8 cellular contexts compared by ENCODE assay signal in genomic region chr6:168884050-168884645, GRCh38.
A peak's percentile ranks its signal among the peaks of the same experiment; 100 is the strongest.
DNase-seq lines count a peak whose midpoint lies in the region; ATAC-seq and TF ChIP-seq lines count a peak whose summit lies in the region.

No MANE protein-coding gene starts in this region.

- H3K27me3 ChIP-seq in hepatocyte = peaks cover 4% of the 10 kb centered on the region

- intact Hi-C loops in Right ventricle myocardium inferior (cut with DNase I) (loop anchor here (1.0 kb wide), 2 partner anchors 268 to 514 kb away; no protein-coding TSS in a partner anchor), cardiac septum (cut with DNase I) (loop anchor here (1.0 to 2.0 kb wide), 2 partner anchors 267 to 513 kb away; no protein-coding TSS in a partner anchor)

- 84% methylated on average over 21 of the region's 21 CpGs for WGBS in hepatocyte (ENCODE audit: low lambda C conversion rate, missing lambda C conversion rate)

- H3K4me2 ChIP-seq in hepatocyte = peak overlapping the region; percentile 69

- no peak overlapping the region for H2AFZ ChIP-seq in hepatocyte

- peaks cover 6% of the 10 kb centered on the region for H3K4me1 ChIP-seq in hepatocyte (ENCODE audit: insufficient read depth)

- no peaks in the 10 kb centered on the region for H3K79me2 ChIP-seq in hepatocyte

- H3K4me3 ChIP-seq in hepatocyte = no peak overlapping the region

- no peak for TF ChIP-seq CTCF in VCaP (conservative IDR thresholded peaks at IDR 0.05)
- no peak for TF ChIP-seq CTCF in hepatocyte (IDR thresholded peaks at IDR 0.05; ENCODE audit: poor library complexity)

- ATAC-seq in Right ventricle myocardium inferior = peak; percentile 23
- ATAC-seq in HG03097 (IDR thresholded peaks at IDR 0.05; ENCODE audit: low FRiP score, unreplicated experiment) = no peak
- ATAC-seq in HG03025 (IDR thresholded peaks at IDR 0.05; ENCODE audit: low FRiP score, unreplicated experiment) = no peak

- H3K9me3 ChIP-seq in hepatocyte (ENCODE audit: low read depth) = no peaks in the 10 kb centered on the region

- H3K27ac ChIP-seq in VCaP (0 out of 2 replicates have a peak overlapping the region, but pooled peaks have one; percentile 30), hepatocyte (no peak overlapping the region)

- H3K9me2 ChIP-seq in hepatocyte (replicated peaks; ENCODE audit: insufficient read depth) = no peaks in the 10 kb centered on the region

- DNase-seq in Right ventricle myocardium inferior (ENCODE audit: missing footprints) = no peak
- DNase-seq in cardiac septum (ENCODE audit: low spot score) = no peak
- DNase-seq in hepatocyte (ENCODE audit: low spot score) = no peak
- DNase-seq in stimulated activated CD4-positive, alpha-beta T cell treated with anti-CD3 and anti-CD28 coated beads, Interleukin-2, amount 100 ng/mL, for 48 hours = no peak
- no peak for DNase-seq in SHP77 (lab: John Stamatoyannopoulos, UW)

- no peaks in the 10 kb centered on the region for H3K36me3 ChIP-seq in hepatocyte (replicated peaks; ENCODE audit: insufficient read depth, low read depth)

- no peaks in the 10 kb centered on the region for H4K20me1 ChIP-seq in hepatocyte (ENCODE audit: insufficient read depth, poor library complexity, severe bottlenecking)
